1 cellular context compared by ENCODE assay signal in the genomic region with DNA sequence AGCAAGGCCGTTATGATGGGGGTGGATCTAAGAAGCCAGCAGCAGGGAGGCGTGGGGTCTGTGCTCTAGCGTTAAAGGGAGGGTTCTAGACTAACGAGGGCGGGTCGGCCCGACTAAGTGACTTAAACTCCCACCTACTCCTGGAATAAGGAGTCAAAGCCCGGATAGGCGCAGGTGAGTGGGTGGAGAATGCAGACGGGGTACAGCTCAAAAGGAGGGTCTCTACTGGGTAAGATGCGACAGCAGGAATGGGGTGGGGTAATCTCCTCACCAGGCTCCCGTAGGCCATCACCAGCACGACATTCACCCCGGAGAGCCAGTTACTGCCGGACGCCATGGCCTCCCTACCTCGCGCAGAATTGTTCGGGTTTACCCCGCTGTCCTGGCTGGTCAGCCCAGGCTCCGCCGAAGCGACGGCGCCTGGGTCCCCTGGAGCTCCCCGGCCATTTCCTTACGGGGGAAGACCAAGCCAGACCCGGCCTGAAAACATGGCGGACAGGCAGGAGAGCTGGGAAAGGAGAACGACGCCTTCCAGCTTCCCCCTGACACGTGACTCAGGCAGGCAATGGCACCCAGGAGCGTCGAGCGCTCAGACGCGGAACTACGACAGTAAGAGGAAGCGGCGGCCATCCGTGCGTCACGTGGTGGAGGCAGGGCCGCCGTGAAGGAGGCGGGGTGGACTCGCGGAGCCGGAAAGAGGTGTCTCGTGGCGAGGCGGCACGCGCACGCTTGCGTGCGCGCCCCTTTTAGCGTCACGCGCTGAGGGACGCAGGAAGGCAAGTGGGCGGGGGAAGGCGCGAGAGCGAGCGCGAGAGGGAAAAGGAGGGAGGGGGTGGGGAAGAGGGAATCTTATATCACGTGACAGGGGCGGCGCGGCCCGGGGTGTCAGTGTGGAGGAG.
TF ChIP-seq lines count a peak whose summit lies in the region.

A gene with protein sequence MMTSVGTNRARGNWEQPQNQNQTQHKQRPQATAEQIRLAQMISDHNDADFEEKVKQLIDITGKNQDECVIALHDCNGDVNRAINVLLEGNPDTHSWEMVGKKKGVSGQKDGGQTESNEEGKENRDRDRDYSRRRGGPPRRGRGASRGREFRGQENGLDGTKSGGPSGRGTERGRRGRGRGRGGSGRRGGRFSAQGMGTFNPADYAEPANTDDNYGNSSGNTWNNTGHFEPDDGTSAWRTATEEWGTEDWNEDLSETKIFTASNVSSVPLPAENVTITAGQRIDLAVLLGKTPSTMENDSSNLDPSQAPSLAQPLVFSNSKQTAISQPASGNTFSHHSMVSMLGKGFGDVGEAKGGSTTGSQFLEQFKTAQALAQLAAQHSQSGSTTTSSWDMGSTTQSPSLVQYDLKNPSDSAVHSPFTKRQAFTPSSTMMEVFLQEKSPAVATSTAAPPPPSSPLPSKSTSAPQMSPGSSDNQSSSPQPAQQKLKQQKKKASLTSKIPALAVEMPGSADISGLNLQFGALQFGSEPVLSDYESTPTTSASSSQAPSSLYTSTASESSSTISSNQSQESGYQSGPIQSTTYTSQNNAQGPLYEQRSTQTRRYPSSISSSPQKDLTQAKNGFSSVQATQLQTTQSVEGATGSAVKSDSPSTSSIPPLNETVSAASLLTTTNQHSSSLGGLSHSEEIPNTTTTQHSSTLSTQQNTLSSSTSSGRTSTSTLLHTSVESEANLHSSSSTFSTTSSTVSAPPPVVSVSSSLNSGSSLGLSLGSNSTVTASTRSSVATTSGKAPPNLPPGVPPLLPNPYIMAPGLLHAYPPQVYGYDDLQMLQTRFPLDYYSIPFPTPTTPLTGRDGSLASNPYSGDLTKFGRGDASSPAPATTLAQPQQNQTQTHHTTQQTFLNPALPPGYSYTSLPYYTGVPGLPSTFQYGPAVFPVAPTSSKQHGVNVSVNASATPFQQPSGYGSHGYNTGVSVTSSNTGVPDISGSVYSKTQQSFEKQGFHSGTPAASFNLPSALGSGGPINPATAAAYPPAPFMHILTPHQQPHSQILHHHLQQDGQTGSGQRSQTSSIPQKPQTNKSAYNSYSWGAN (plus strand): TSS at position 885 of the 899 bp plus-strand sequence. CDS start 4,169 bp downstream, outside the sequence.

TF ChIP-seq in K562, 482 proteins besides CTCF, POLR2A, EP300 and RAD21 (continued from another document and continues in another):
- TF ChIP-seq, protein P1, sequence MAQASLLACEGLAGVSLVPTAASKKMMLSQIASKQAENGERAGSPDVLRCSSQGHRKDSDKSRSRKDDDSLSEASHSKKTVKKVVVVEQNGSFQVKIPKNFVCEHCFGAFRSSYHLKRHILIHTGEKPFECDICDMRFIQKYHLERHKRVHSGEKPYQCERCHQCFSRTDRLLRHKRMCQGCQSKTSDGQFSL (CRISPR knock-in tag; IDR thresholded peaks at IDR 0.05), result no peak
- TF ChIP-seq, protein P1 (tag; IDR thresholded peaks at IDR 0.05), result no peak
- TF ChIP-seq SIX5 (IDR thresholded peaks at IDR 0.05; ENCODE audit: borderline replicate concordance in 1 of 2, insufficient read depth in 1 of 2, low read depth in 1 of 2, low read length in 2 of 2), result peak in 1 of 2 experiments; percentile 7; a peak in 1 of 4 replicates
- no peak for TF ChIP-seq ZNF764 (CRISPR knock-in tag; IDR thresholded peaks at IDR 0.05; ENCODE audit: low read depth)
- TF ChIP-seq POLR2B (IDR thresholded peaks at IDR 0.05; ENCODE audit: low read depth, partially characterized antibody), result peak; percentile 80
- TF ChIP-seq MECOM (CRISPR knock-in tag; IDR thresholded peaks at IDR 0.05), result no peak
- TF ChIP-seq, protein P2, sequence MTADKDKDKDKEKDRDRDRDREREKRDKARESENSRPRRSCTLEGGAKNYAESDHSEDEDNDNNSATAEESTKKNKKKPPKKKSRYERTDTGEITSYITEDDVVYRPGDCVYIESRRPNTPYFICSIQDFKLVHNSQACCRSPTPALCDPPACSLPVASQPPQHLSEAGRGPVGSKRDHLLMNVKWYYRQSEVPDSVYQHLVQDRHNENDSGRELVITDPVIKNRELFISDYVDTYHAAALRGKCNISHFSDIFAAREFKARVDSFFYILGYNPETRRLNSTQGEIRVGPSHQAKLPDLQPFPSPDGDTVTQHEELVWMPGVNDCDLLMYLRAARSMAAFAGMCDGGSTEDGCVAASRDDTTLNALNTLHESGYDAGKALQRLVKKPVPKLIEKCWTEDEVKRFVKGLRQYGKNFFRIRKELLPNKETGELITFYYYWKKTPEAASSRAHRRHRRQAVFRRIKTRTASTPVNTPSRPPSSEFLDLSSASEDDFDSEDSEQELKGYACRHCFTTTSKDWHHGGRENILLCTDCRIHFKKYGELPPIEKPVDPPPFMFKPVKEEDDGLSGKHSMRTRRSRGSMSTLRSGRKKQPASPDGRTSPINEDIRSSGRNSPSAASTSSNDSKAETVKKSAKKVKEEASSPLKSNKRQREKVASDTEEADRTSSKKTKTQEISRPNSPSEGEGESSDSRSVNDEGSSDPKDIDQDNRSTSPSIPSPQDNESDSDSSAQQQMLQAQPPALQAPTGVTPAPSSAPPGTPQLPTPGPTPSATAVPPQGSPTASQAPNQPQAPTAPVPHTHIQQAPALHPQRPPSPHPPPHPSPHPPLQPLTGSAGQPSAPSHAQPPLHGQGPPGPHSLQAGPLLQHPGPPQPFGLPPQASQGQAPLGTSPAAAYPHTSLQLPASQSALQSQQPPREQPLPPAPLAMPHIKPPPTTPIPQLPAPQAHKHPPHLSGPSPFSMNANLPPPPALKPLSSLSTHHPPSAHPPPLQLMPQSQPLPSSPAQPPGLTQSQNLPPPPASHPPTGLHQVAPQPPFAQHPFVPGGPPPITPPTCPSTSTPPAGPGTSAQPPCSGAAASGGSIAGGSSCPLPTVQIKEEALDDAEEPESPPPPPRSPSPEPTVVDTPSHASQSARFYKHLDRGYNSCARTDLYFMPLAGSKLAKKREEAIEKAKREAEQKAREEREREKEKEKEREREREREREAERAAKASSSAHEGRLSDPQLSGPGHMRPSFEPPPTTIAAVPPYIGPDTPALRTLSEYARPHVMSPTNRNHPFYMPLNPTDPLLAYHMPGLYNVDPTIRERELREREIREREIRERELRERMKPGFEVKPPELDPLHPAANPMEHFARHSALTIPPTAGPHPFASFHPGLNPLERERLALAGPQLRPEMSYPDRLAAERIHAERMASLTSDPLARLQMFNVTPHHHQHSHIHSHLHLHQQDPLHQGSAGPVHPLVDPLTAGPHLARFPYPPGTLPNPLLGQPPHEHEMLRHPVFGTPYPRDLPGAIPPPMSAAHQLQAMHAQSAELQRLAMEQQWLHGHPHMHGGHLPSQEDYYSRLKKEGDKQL (CRISPR knock-in tag; IDR thresholded peaks at IDR 0.05; ENCODE audit: borderline replicate concordance), result no peak
- peak; percentile 30; the same call in 1 of the 2 replicates for TF ChIP-seq DPF2 (IDR thresholded peaks at IDR 0.05)
- no peak for TF ChIP-seq PURB (CRISPR knock-in tag; IDR thresholded peaks at IDR 0.05; ENCODE audit: low read depth)
- TF ChIP-seq ARNT (IDR thresholded peaks at IDR 0.05), result peak in 1 of 2 experiments; percentile 37; a peak in 1 of 4 replicates
- TF ChIP-seq, protein P3, sequence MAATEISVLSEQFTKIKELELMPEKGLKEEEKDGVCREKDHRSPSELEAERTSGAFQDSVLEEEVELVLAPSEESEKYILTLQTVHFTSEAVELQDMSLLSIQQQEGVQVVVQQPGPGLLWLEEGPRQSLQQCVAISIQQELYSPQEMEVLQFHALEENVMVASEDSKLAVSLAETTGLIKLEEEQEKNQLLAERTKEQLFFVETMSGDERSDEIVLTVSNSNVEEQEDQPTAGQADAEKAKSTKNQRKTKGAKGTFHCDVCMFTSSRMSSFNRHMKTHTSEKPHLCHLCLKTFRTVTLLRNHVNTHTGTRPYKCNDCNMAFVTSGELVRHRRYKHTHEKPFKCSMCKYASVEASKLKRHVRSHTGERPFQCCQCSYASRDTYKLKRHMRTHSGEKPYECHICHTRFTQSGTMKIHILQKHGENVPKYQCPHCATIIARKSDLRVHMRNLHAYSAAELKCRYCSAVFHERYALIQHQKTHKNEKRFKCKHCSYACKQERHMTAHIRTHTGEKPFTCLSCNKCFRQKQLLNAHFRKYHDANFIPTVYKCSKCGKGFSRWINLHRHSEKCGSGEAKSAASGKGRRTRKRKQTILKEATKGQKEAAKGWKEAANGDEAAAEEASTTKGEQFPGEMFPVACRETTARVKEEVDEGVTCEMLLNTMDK (IDR thresholded peaks at IDR 0.05; ENCODE audit: borderline replicate concordance, insufficient read depth, low read depth, low read length, poor library complexity, severe bottlenecking), result no peak
- peak; percentile 42; the same call in 1 of the 2 replicates for TF ChIP-seq GTF2F1 (IDR thresholded peaks at IDR 0.05; ENCODE audit: low read depth, low read length)
- TF ChIP-seq NR2C2 (CRISPR knock-in tag; IDR thresholded peaks at IDR 0.05), result no peak
- TF ChIP-seq NR2C2 (tag; IDR thresholded peaks at IDR 0.05), result peak; percentile 32; the same call in 1 of the 2 replicates
- TF ChIP-seq, protein P4, sequence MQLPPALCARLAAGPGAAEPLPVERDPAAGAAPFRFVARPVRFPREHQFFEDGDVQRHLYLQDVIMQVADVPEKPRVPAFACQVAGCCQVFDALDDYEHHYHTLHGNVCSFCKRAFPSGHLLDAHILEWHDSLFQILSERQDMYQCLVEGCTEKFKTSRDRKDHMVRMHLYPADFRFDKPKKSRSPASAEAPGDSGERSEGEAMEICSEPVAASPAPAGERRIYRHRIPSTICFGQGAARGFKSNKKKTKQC (CRISPR knock-in tag; IDR thresholded peaks at IDR 0.05), result 0 out of 2 replicates have a peak, but pooled peaks have one; percentile 26
- TF ChIP-seq, protein P5, sequence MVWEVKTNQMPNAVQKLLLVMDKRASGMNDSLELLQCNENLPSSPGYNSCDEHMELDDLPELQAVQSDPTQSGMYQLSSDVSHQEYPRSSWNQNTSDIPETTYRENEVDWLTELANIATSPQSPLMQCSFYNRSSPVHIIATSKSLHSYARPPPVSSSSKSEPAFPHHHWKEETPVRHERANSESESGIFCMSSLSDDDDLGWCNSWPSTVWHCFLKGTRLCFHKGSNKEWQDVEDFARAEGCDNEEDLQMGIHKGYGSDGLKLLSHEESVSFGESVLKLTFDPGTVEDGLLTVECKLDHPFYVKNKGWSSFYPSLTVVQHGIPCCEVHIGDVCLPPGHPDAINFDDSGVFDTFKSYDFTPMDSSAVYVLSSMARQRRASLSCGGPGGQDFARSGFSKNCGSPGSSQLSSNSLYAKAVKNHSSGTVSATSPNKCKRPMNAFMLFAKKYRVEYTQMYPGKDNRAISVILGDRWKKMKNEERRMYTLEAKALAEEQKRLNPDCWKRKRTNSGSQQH (CRISPR knock-in tag; IDR thresholded peaks at IDR 0.05), result no peak
- no peak; the same call in 1 of the 2 replicates for TF ChIP-seq CBFA2T3 (IDR thresholded peaks at IDR 0.05)
- TF ChIP-seq, protein P6, sequence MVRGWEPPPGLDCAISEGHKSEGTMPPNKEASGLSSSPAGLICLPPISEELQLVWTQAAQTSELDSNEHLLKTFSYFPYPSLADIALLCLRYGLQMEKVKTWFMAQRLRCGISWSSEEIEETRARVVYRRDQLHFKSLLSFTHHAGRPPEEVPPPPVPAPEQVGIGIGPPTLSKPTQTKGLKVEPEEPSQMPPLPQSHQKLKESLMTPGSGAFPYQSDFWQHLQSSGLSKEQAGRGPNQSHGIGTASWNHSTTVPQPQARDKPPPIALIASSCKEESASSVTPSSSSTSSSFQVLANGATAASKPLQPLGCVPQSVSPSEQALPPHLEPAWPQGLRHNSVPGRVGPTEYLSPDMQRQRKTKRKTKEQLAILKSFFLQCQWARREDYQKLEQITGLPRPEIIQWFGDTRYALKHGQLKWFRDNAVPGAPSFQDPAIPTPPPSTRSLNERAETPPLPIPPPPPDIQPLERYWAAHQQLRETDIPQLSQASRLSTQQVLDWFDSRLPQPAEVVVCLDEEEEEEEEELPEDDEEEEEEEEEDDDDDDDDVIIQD (CRISPR knock-in tag; IDR thresholded peaks at IDR 0.05), result 0 out of 2 replicates have a peak, but pooled peaks have one; percentile 12
- TF ChIP-seq, protein P7, sequence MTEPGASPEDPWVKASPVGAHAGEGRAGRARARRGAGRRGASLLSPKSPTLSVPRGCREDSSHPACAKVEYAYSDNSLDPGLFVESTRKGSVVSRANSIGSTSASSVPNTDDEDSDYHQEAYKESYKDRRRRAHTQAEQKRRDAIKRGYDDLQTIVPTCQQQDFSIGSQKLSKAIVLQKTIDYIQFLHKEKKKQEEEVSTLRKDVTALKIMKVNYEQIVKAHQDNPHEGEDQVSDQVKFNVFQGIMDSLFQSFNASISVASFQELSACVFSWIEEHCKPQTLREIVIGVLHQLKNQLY (CRISPR knock-in tag; conservative IDR thresholded peaks at IDR 0.05), result no peak
- TF ChIP-seq CC2D1A (IDR thresholded peaks at IDR 0.05), result peak; percentile 14; the same call in 1 of the 2 replicates
- TF ChIP-seq ZBTB7A (IDR thresholded peaks at IDR 0.05; ENCODE audit: borderline replicate concordance, control insufficient read depth, low read depth, low read length), result peak; percentile 48; the same call in 1 of the 2 replicates
- TF ChIP-seq RBM25 (IDR thresholded peaks at IDR 0.05; ENCODE audit: low read depth, low read length, severe bottlenecking), result no peak
